In genomic region chr10:101063162-101063525, GRCh38 we compare ENCODE assay signal across 9 cellular contexts. TPM values are rescaled to one million over a fixed set of nuclear protein-coding genes. Genes with fewer than 3 reads are reported as not detected.
DNase-seq lines count a peak whose midpoint lies in the region; ATAC-seq and TF ChIP-seq lines count a peak whose summit lies in the region.
"Had no signal": no experiment of that assay in that cellular context is flagged by ENCODE, and none has a peak within 500 bp of the region (broad histone marks: within the 10 kb centered on the region; RNA-seq: fewer than 3 reads in every experiment).

No MANE protein-coding gene starts in this region.

- H4K8ac ChIP-seq in mesendoderm (ENCODE audit: low read depth, low read length) = no peak overlapping the region

- H3K27me3 ChIP-seq in left ventricle myocardium inferior (ENCODE audit: low read depth) = peaks cover 40% of the 10 kb centered on the region
- H3K27me3 ChIP-seq in mesendoderm (ENCODE audit: insufficient read depth, low read length, poor library complexity) = peaks cover 36% of the 10 kb centered on the region
- no peaks in the 10 kb centered on the region for H3K27me3 ChIP-seq in upper lobe of right lung

- no peak for ATAC-seq in left ventricle myocardium superior
- no peak for ATAC-seq in upper lobe of right lung
- no peak for ATAC-seq in GM21390 (IDR thresholded peaks at IDR 0.05; ENCODE audit: unreplicated experiment)

- H2AK5ac ChIP-seq in mesendoderm (ENCODE audit: low read length) = no peak overlapping the region

- H3K36me3 ChIP-seq in left ventricle myocardium inferior (no peaks in the 10 kb centered on the region), mesendoderm (ENCODE audit: control insufficient read depth, insufficient read depth, low read length) (no peaks in the 10 kb centered on the region), upper lobe of right lung (no peaks in the 10 kb centered on the region)

- no peak overlapping the region for H2BK120ac ChIP-seq in mesendoderm (ENCODE audit: low read depth, low read length)

- TF ChIP-seq CTCF in left ventricle myocardium inferior (IDR thresholded peaks at IDR 0.05; ENCODE audit: borderline replicate concordance) (no peak), WI38 (IDR thresholded peaks at IDR 0.05; ENCODE audit: low read depth, low read length) (no peak), upper lobe of right lung (IDR thresholded peaks at IDR 0.05) (no peak)

- intact Hi-C loops in left ventricle myocardium inferior (cut with micrococcal nuclease) = no loop called here
- intact Hi-C loops in left ventricle myocardium superior (cut with micrococcal nuclease) = no loop called here
- intact Hi-C loops in upper lobe of right lung (cut with DNase I) = no loop called here

- peak overlapping the region; percentile 99 for H3K27ac ChIP-seq in left ventricle myocardium inferior (replicated peaks)
- no peak overlapping the region for H3K27ac ChIP-seq in mesendoderm (ENCODE audit: low read depth, low read length)
- H3K27ac ChIP-seq in upper lobe of right lung = no peak overlapping the region

- H3K4me3 ChIP-seq in left ventricle myocardium inferior (peak overlapping the region; percentile 88), WI38 (ENCODE audit: low read depth, low read length) (peak overlapping the region; percentile 87), mesendoderm (ENCODE audit: low read length) (no peak overlapping the region), upper lobe of right lung (peak overlapping the region; percentile 81)

- H3K4me2 ChIP-seq in mesendoderm (ENCODE audit: low read length) = no peak overlapping the region

- H3K4me1 ChIP-seq in left ventricle myocardium inferior (peaks cover 84% of the 10 kb centered on the region), mesendoderm (ENCODE audit: control insufficient read depth, low read depth, low read length) (peaks cover 13% of the 10 kb centered on the region), upper lobe of right lung (peaks cover 54% of the 10 kb centered on the region)

- no peak overlapping the region for H3K18ac ChIP-seq in mesendoderm (ENCODE audit: low read length)

- DNase-seq in left ventricle myocardium inferior (no peak), left ventricle myocardium superior (no peak), mesendoderm (no peak), upper lobe of right lung (no peak), NCI-H82 (lab: John Stamatoyannopoulos, UW) (no peak), NCI-H2107 treated with DMSO at 0.1 percent for 48 hours (lab: John Stamatoyannopoulos, UW; ENCODE audit: unreplicated experiment) (no peak)
- DNase-seq: NCI-H524 treated with DMSO at 0.1 percent for 48 hours had no signal

- no peak overlapping the region for H3K4ac ChIP-seq in mesendoderm (ENCODE audit: low read depth, low read length)

- H3K23ac ChIP-seq in mesendoderm (ENCODE audit: low read length) = peak overlapping the region; percentile 81

- peaks cover 5% of the 10 kb centered on the region for H3K79me2 ChIP-seq in mesendoderm (ENCODE audit: control insufficient read depth, insufficient read depth, low read length)

- WGBS in mesendoderm (ENCODE audit: extremely low coverage, insufficient coverage, low lambda C conversion rate) = no CpG with 5 or more reads among the region's 11 CpGs

- H3K79me1 ChIP-seq in mesendoderm (ENCODE audit: low read length) = peaks cover 5% of the 10 kb centered on the region

- no peak overlapping the region for H2BK5ac ChIP-seq in mesendoderm (ENCODE audit: low read length)

- H3K56ac ChIP-seq in mesendoderm (ENCODE audit: low read length) = no peak overlapping the region

- no peak overlapping the region for H3K9ac ChIP-seq in mesendoderm (ENCODE audit: low read length)

- H2BK15ac ChIP-seq in mesendoderm (replicated peaks; ENCODE audit: low read depth) = no peak overlapping the region

- no peak overlapping the region for H4K5ac ChIP-seq in mesendoderm (ENCODE audit: low read length)

- no peaks in the 10 kb centered on the region for H3K9me3 ChIP-seq in left ventricle myocardium inferior (replicated peaks)
- no peaks in the 10 kb centered on the region for H3K9me3 ChIP-seq in upper lobe of right lung

RNA-seq across cellular contexts. Expression of gene KAZALD1, which starts 1.4 kb away (rescaled TPM):
- total RNA-seq in left ventricle myocardium inferior = 5.1 TPM
- 7.8 TPM for total RNA-seq in left ventricle myocardium superior
- 0.22 TPM for polyA plus RNA-seq in mesendoderm (2013, experiment 1 of 2)
- 0.21 TPM for polyA plus RNA-seq in mesendoderm (2013, experiment 2 of 2)
- total RNA-seq in upper lobe of right lung = 8.4 TPM

RNA-seq across cellular contexts. Expression of gene SFXN3, which starts 32.1 kb away (rescaled TPM):
- total RNA-seq in left ventricle myocardium inferior (13.4 TPM), left ventricle myocardium superior (11.0 TPM), upper lobe of right lung (49.2 TPM)
- polyA plus RNA-seq in mesendoderm (2013, experiment 1 of 2) = 1.3 TPM
- polyA plus RNA-seq in mesendoderm (2013, experiment 2 of 2) = 1.3 TPM

RNA-seq across cellular contexts. Expression of gene PDZD7, which starts 32.2 kb away (rescaled TPM):
- total RNA-seq in left ventricle myocardium inferior = 0.27 TPM
- 0.17 TPM for total RNA-seq in left ventricle myocardium superior
- polyA plus RNA-seq in mesendoderm (2013, experiment 1 of 2) = 0.39 TPM
- 0.39 TPM for polyA plus RNA-seq in mesendoderm (2013, experiment 2 of 2)
- total RNA-seq in upper lobe of right lung = 1.6 TPM
